9 cellular contexts compared by ENCODE assay signal in genomic region chr4:22129454-22130075, GRCh38.
DNase-seq lines count a peak whose midpoint lies in the region; ATAC-seq and TF ChIP-seq lines count a peak whose summit lies in the region.
"Had no signal": no experiment of that assay in that cellular context is flagged by ENCODE, and none has a peak within 500 bp of the region (broad histone marks: within the 10 kb centered on the region; RNA-seq: fewer than 3 reads in every experiment).

No MANE protein-coding gene starts in this region.

- DNase-seq in COR-L47 (lab: John Stamatoyannopoulos, UW) (peak; percentile 5), HCEC 1CT (peak; percentile 31), RWPE1 (ENCODE audit: low spot score) (peak; percentile 42), foreskin melanocyte (peak; percentile 48), uterus (no peak)
- DNase-seq: upper lobe of left lung had no signal

- H3K4me1 ChIP-seq in uterus, result no peaks in the 10 kb centered on the region
- H3K4me1 ChIP-seq: upper lobe of left lung had no signal

- H3K9me3 ChIP-seq in uterus, result no peaks in the 10 kb centered on the region
- H3K9me3 ChIP-seq: upper lobe of left lung had no signal

- TF ChIP-seq CTCF in RWPE1 (conservative IDR thresholded peaks at IDR 0.05; ENCODE audit: low read depth) (no peak; the same call in 1 of the 2 replicates), uterus (IDR thresholded peaks at IDR 0.05) (peak in 3 of 4 experiments; percentile 9 to 24 (median 19))

- no peaks in the 10 kb centered on the region for H3K36me3 ChIP-seq in uterus
- H3K36me3 ChIP-seq: upper lobe of left lung had no signal

- intact Hi-C loops in uterus (cut with DNase I; ENCODE audit: low total_unique reads), result no loop called here

- CTCF ChIA-PET in RWPE1 (lab: Yijun Ruan, JAX), result interaction anchor here (0.6 to 1.6 kb wide), 4 partner anchors 40 to 408 kb away, joined by 3 to 10 read pairs (median 3); no protein-coding TSS in a partner anchor

- H3K27ac ChIP-seq in RWPE1 (no peak overlapping the region), uterus (no peak overlapping the region)
- H3K27ac ChIP-seq: upper lobe of left lung had no signal

- H3K4me3 ChIP-seq in uterus, result no peak overlapping the region
- H3K4me3 ChIP-seq: upper lobe of left lung had no signal

- POLR2A ChIA-PET in RWPE1 (lab: Yijun Ruan, JAX; ENCODE audit: low non-redundant PET), result no interaction called here

- ATAC-seq in GM21515 (IDR thresholded peaks at IDR 0.05; ENCODE audit: unreplicated experiment) (no peak), GM18498 (IDR thresholded peaks at IDR 0.05; ENCODE audit: unreplicated experiment) (no peak), HG02798 (IDR thresholded peaks at IDR 0.05; ENCODE audit: poor library complexity, unreplicated experiment) (no peak)

- no peak for TF ChIP-seq POLR2A in uterus (IDR thresholded peaks at IDR 0.05)

- H3K27me3 ChIP-seq in uterus, result no peaks in the 10 kb centered on the region
- H3K27me3 ChIP-seq: upper lobe of left lung had no signal

Comparison
In these comparisons a context has a peak if more than half of its experiments do, and no peak if none do; other contexts are left out.
1. DNase-seq: peak in COR-L47 (single experiment), HCEC 1CT (single experiment), RWPE1 (single experiment) and foreskin melanocyte (single experiment); none in uterus (0 of 2).